9 cellular contexts compared by ENCODE assay signal in the genomic region with DNA sequence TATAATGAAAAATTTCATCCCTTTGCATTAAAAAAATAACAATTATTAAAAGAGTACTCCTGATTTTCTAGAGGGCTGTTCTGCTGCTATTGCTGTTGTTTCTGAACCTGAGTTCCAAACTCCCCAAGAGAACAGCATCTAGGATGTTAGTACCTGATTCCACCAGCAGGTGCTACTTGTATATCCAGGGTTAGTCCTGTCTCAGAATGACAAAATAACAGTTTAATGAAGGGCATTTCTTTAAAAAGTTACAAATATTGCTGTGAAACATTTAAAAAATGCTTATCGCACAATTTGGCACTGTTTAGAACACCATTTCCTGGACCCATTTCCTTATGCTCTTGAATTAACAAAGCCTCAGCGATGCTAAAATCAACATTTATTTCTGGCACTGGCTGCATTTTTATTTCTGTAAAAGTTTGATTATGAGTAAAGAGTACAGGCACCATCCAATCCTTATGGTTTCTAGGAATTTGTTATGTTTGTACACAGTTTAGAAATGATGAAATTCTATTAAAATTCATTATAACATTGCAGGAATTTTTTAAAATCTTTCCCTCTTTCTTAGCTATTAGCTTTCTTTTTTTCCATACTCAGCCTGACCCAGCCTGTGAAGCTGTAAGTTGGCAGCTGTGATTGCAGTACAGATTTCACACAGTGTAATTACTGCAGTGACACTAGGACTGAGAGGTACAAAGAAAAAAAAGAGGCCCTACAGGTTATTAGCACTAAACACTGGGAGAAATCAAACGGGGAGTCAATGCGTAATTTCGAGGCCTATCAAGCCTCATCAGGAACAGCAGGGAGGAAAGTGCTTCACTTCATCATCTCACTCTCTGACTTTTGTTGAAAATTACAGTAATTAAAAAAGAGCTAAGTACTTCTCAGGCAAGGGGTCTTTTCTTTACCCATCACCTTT.
A peak's percentile ranks its signal among the peaks of the same experiment; 100 is the strongest.
DNase-seq lines count a peak whose midpoint lies in the region; ATAC-seq and TF ChIP-seq lines count a peak whose summit lies in the region.
"Had no signal": no experiment of that assay in that cellular context is flagged by ENCODE, and none has a peak within 500 bp of the region (broad histone marks: within the 10 kb centered on the region; RNA-seq: fewer than 3 reads in every experiment).

No MANE protein-coding gene starts in this region.

- DNase-seq in GM12865 (ENCODE audit: low read depth), result peak; percentile 7
- no peak for DNase-seq in Panc1 (ENCODE audit: low read depth, low spot score)
- DNase-seq in kidney epithelial cell (ENCODE audit: low read depth), result no peak
- DNase-seq in CD1c-positive myeloid dendritic cell (ENCODE audit: extremely low spot score), result no peak
- DNase-seq in germinal center (ENCODE audit: low spot score), result no peak
- DNase-seq: activated naive CD8-positive, alpha-beta T cell treated with anti-CD3 and anti-CD28 coated beads, Interleukin-2, amount 50 U/mL, for 24 hours had no signal

- BruUV-seq in Panc1 (replicated peaks; lab: Mats Ljungman, UMichigan), result no TSS peak

- H3K9me3 ChIP-seq in Panc1 (ENCODE audit: control insufficient read depth, insufficient read depth, low read depth, low read length), result no peaks in the 10 kb centered on the region

- H3K4me3 ChIP-seq in GM12865 (ENCODE audit: low read depth, low read length), result no peak overlapping the region
- H3K4me3 ChIP-seq in Panc1 (ENCODE audit: low read depth in 2 of 2, low read length in 2 of 2), result no peak overlapping the region
- no peak overlapping the region for H3K4me3 ChIP-seq in kidney epithelial cell (ENCODE audit: low read depth, low read length)

- H3K27me3 ChIP-seq in Panc1 (ENCODE audit: control insufficient read depth, insufficient read depth, low read length), result no peaks in the 10 kb centered on the region
- H3K27me3 ChIP-seq in kidney epithelial cell (ENCODE audit: control insufficient read depth, insufficient read depth, low read length), result no peaks in the 10 kb centered on the region

- intact Hi-C loops in Panc1 (cut with micrococcal nuclease; ENCODE audit: unreplicated experiment), result no loop called here

- POLR2A ChIA-PET in Panc1 (lab: Charles Lee), result no interaction called here

- no peaks in the 10 kb centered on the region for H3K4me1 ChIP-seq in Panc1 (ENCODE audit: control insufficient read depth, insufficient read depth, low read length)

- ATAC-seq in HG03432 (IDR thresholded peaks at IDR 0.05; ENCODE audit: unreplicated experiment), result peak; percentile 60
- no peak for ATAC-seq in Panc1
- no peak for ATAC-seq in HG02678 (IDR thresholded peaks at IDR 0.05; ENCODE audit: unreplicated experiment)
- ATAC-seq in GM21723 (IDR thresholded peaks at IDR 0.05; ENCODE audit: unreplicated experiment), result no peak
- ATAC-seq: activated naive CD8-positive, alpha-beta T cell treated with anti-CD3 and anti-CD28 coated beads, Interleukin-2, amount 50 U/mL, for 24 hours had no signal

- peak; percentile 33 for TF ChIP-seq CTCF in GM12865 (IDR thresholded peaks at IDR 0.05; ENCODE audit: insufficient read depth, low read depth, low read length, missing control alignments)
- peak; percentile 38; the same call in 1 of the 2 replicates for TF ChIP-seq CTCF in Panc1 (IDR thresholded peaks at IDR 0.05)
- TF ChIP-seq CTCF in kidney epithelial cell (IDR thresholded peaks at IDR 0.05; ENCODE audit: insufficient read depth, low read length, poor library complexity, severe bottlenecking), result peak; percentile 36

- in situ Hi-C loops in Panc1 (cut with HindIII; ENCODE audit: low pct_unique_long_range_greater_than_20kb, low sequenced_read_pairs), result no loop called here

- no peak overlapping the region for H3K27ac ChIP-seq in Panc1 (ENCODE audit: low read length)

- H3K36me3 ChIP-seq in Panc1 (ENCODE audit: control insufficient read depth, insufficient read depth, low read length) (no peaks in the 10 kb centered on the region), kidney epithelial cell (ENCODE audit: control insufficient read depth, insufficient read depth, low read length) (no peaks in the 10 kb centered on the region)

- CTCF ChIA-PET in Panc1 (lab: Charles Lee), result interaction anchor here (0.6 kb wide), 1 partner anchor 830 kb away, joined by 3 read pairs; no protein-coding TSS in a partner anchor
